13 cellular contexts compared by ENCODE assay signal in the genomic region with DNA sequence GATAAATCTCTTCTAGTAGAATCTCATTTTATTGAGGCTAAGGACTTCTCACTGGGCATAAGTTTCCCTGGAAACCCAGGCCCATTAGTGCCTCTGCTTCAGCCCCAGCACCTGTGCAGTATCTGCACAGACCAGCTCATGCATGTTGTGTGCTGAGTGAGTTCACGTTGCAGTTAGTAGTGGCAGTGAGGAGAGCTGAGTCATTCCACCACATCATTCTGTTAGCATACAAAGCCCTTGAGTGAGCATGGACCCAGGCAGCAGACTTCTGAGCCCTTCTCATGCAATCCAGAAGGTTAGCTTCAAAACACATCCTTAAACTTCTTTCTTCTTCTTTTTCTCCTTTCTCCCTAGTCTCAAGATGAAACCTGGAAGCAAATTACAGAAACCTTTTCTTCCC. TPM values are rescaled to one million over a fixed set of nuclear protein-coding genes. Genes with fewer than 3 reads are reported as not detected.
DNase-seq lines count a peak whose midpoint lies in the region; TF ChIP-seq lines count a peak whose summit lies in the region.
"Had no signal": no experiment of that assay in that cellular context is flagged by ENCODE, and none has a peak within 500 bp of the region (broad histone marks: within the 10 kb centered on the region; RNA-seq: fewer than 3 reads in every experiment).

No MANE protein-coding gene starts in this region.

- no peaks in the 10 kb centered on the region for H3K27me3 Mint-ChIP-seq in MCF 10A (ENCODE audit: insufficient read depth, unreplicated experiment)
- H3K27me3 Mint-ChIP-seq in activated naive CD4-positive, alpha-beta T cell treated with anti-CD3 and anti-CD28 coated beads for 36 hours (ENCODE audit: low read depth): no peaks in the 10 kb centered on the region

- TF ChIP-seq POLR2A in breast epithelium (IDR thresholded peaks at IDR 0.05) (no peak), erythroblast (IDR thresholded peaks at IDR 0.05; ENCODE audit: low read length) (no peak)

- H3K27me3 ChIP-seq in breast epithelium: no peaks in the 10 kb centered on the region
- no peaks in the 10 kb centered on the region; the same call in 1 of the 2 replicates for H3K27me3 ChIP-seq in H7 (ENCODE audit: control insufficient read depth, insufficient read depth, low read length)
- H3K27me3 ChIP-seq: body of pancreas had no signal

- peaks cover 0 to 3% of the 10 kb centered on the region in 2 donors for H3K4me1 ChIP-seq in breast epithelium
- H3K4me1 ChIP-seq: parathyroid adenoma had no signal

- H3K36me3 ChIP-seq in breast epithelium (no peaks in the 10 kb centered on the region), H7 (replicated peaks; ENCODE audit: control insufficient read depth, insufficient read depth, low read length) (no peaks in the 10 kb centered on the region)

- no peaks in the 10 kb centered on the region for H3K9me3 Mint-ChIP-seq in MCF 10A (ENCODE audit: unreplicated experiment)
- H3K9me3 Mint-ChIP-seq in activated naive CD4-positive, alpha-beta T cell treated with anti-CD3 and anti-CD28 coated beads for 36 hours: no peaks in the 10 kb centered on the region
- H3K9me3 Mint-ChIP-seq: CD4-positive, CD25-positive, alpha-beta regulatory T cell had no signal

- H3K4me3 Mint-ChIP-seq in MCF 10A (ENCODE audit: unreplicated experiment): no peak overlapping the region
- H3K4me3 Mint-ChIP-seq in activated naive CD4-positive, alpha-beta T cell treated with anti-CD3 and anti-CD28 coated beads for 36 hours: no peak overlapping the region
- H3K4me3 Mint-ChIP-seq: CD4-positive, CD25-positive, alpha-beta regulatory T cell had no signal

- H3K27ac Mint-ChIP-seq in MCF 10A (ENCODE audit: low read depth, unreplicated experiment): no peak overlapping the region
- no peak overlapping the region for H3K27ac Mint-ChIP-seq in activated naive CD4-positive, alpha-beta T cell treated with anti-CD3 and anti-CD28 coated beads for 36 hours
- H3K27ac Mint-ChIP-seq: CD4-positive, CD25-positive, alpha-beta regulatory T cell had no signal

- H3K9me3 ChIP-seq in breast epithelium: no peaks in the 10 kb centered on the region
- H3K9me3 ChIP-seq: body of pancreas had no signal

- H3K27ac ChIP-seq in breast epithelium: no peak overlapping the region
- H3K27ac ChIP-seq: body of pancreas, parathyroid adenoma had no signal

- no peaks in the 10 kb centered on the region for H3K36me3 Mint-ChIP-seq in MCF 10A (ENCODE audit: insufficient read depth, unreplicated experiment)
- H3K36me3 Mint-ChIP-seq in activated naive CD4-positive, alpha-beta T cell treated with anti-CD3 and anti-CD28 coated beads for 36 hours (ENCODE audit: low read depth): no peaks in the 10 kb centered on the region
- H3K36me3 Mint-ChIP-seq: CD4-positive, CD25-positive, alpha-beta regulatory T cell had no signal

- intact Hi-C loops in MCF 10A (cut with micrococcal nuclease): no loop called here
- intact Hi-C loops in breast epithelium (cut with DNase I; ENCODE audit: low total_unique reads): no loop called here
- intact Hi-C loops in activated naive CD4-positive, alpha-beta T cell treated with anti-CD3 and anti-CD28 coated beads for 36 hours (cut with micrococcal nuclease): no loop called here

- no TSS peak for BruUV-seq in MCF 10A (replicated peaks; lab: Mats Ljungman, UMichigan)

- H3K4me3 ChIP-seq in breast epithelium: no peak overlapping the region
- H3K4me3 ChIP-seq in H7 (ENCODE audit: insufficient read depth, low read depth, low read length): no peak overlapping the region
- H3K4me3 ChIP-seq: body of pancreas had no signal

- peak; percentile 54 for DNase-seq in MCF 10A (ENCODE audit: unreplicated experiment)
- no peak for DNase-seq in breast epithelium (ENCODE audit: low spot score in 2 of 2)
- peak; percentile 15 for DNase-seq in NCI-H226
- DNase-seq in erythroblast (lab: John Stamatoyannopoulos, UW): peak; percentile 4
- DNase-seq in H7: no peak
- DNase-seq in NCI-H446 (lab: John Stamatoyannopoulos, UW): no peak
- no peak for DNase-seq in activated naive CD4-positive, alpha-beta T cell treated with anti-CD3 and anti-CD28 coated beads for 36 hours
- no peak for DNase-seq in effector CD4-positive, alpha-beta T cell
- DNase-seq: NCI-H2107, T1000 had no signal

- CTCF ChIA-PET in MCF 10A (lab: Yijun Ruan, JAX): interaction anchor here (1.0 to 1.6 kb wide), 3 partner anchors 16 to 92 kb away, joined by 3 to 5 read pairs (median 4); no protein-coding TSS in a partner anchor
- CTCF ChIA-PET in activated naive CD4-positive, alpha-beta T cell treated with anti-CD3 and anti-CD28 coated beads for 36 hours (lab: Charles Lee): no interaction called here

- POLR2A ChIA-PET in MCF 10A (lab: Yijun Ruan, JAX): interaction anchor here (0.8 to 2.9 kb wide), 7 partner anchors 9 to 111 kb away, joined by 3 to 19 read pairs (median 3); no protein-coding TSS in a partner anchor

- TF ChIP-seq CTCF in MCF 10A (IDR thresholded peaks at IDR 0.05; ENCODE audit: unreplicated experiment) (no peak), breast epithelium (IDR thresholded peaks at IDR 0.05) (no peak)

- H3K4me1 Mint-ChIP-seq in MCF 10A (ENCODE audit: insufficient read depth, unreplicated experiment): no peaks in the 10 kb centered on the region
- peaks cover 22% of the 10 kb centered on the region for H3K4me1 Mint-ChIP-seq in activated naive CD4-positive, alpha-beta T cell treated with anti-CD3 and anti-CD28 coated beads for 36 hours (ENCODE audit: low read depth)

RNA-seq across cellular contexts. Expression of gene NTPCR, which starts 45.8 kb away (rescaled TPM):
- total RNA-seq in MCF 10A (2022): 116 and 129 TPM in 2 replicates
- 10 to 100 TPM; 27.2 to 40.1 (median 28.8) TPM for total RNA-seq in breast epithelium
- 61.5 and 82.5 TPM in 2 replicates for total RNA-seq in H7 (2014; rRNA removed; shearing (Covaris generic))
- total RNA-seq in activated naive CD4-positive, alpha-beta T cell treated with anti-CD3 and anti-CD28 coated beads for 36 hours: 10 to 100 TPM; 53.1 TPM

Comparison
In these comparisons a context has a peak if more than half of its experiments do, and no peak if none do; other contexts are left out.
1. DNase-seq: peak in MCF 10A (single experiment), NCI-H226 (single experiment) and erythroblast (2 of 2); none in breast epithelium (0 of 2), H7 (single experiment), NCI-H446 (0 of 2), activated naive CD4-positive, alpha-beta T cell treated with anti-CD3 and anti-CD28 coated beads for 36 hours (single experiment) and effector CD4-positive, alpha-beta T cell (single experiment).